9 cellular contexts compared by ENCODE assay signal in the genomic region with DNA sequence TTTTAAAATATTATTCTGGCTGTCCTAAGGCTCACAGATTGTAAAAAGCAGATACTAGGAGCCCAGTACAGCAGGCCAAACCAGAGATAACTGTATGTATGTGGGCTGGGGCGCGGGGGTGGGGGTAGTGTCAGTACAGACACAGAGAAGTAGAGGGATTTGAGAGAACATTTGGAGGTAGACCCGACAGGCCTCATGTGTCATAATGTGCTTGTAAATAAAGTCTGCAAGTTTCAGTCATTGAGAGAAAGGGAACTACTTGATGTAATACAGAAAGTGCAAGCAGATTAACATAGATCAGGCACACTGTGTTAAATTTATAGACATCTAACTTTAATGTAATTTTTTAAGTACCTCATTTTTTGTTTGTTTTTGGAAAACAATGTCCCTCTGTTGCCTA. TPM values are rescaled to one million over a fixed set of nuclear protein-coding genes. Genes with fewer than 3 reads are reported as not detected.
DNase-seq lines count a peak whose midpoint lies in the region; ATAC-seq, FAIRE-seq and TF ChIP-seq lines count a peak whose summit lies in the region.
"Had no signal": no experiment of that assay in that cellular context is flagged by ENCODE, and none has a peak within 500 bp of the region (broad histone marks: within the 10 kb centered on the region; RNA-seq: fewer than 3 reads in every experiment).

No MANE protein-coding gene starts in this region.

- DNase-seq in left ventricle myocardium superior (no peak), right atrium auricular region (ENCODE audit: low spot score) (no peak), thyroid gland (no peak), hypothalamus (lab: John Stamatoyannopoulos, UW) (no peak), COR-L47 (lab: John Stamatoyannopoulos, UW) (no peak), small intestine (no peak)
- no peak for DNase-seq in activated T-helper 2 cell treated with anti-CD3 and anti-CD28 coated beads, Interferon-gamma antibody, Interleukin-2, Interleukin-4, amounts not matched to agents 10 μg/mL and 5 μg/mL and 100 μg/mL, durations not matched to agents 14 hours and 24 hours and 36 hours (ENCODE audit: low spot score)

- H3K4me1 ChIP-seq in right atrium auricular region (no peaks in the 10 kb centered on the region), thyroid gland (peaks cover 15 to 40% of the 10 kb centered on the region in 2 donors), small intestine (ENCODE audit: control insufficient read depth in 2 of 2, insufficient read depth in 1 of 2, low read depth in 1 of 2, low read length in 1 of 2) (no peaks in the 10 kb centered on the region)

- no peaks in the 10 kb centered on the region for H3K27me3 Mint-ChIP-seq in activated T-helper 2 cell treated with anti-CD3 and anti-CD28 coated beads, Interferon-gamma antibody, Interleukin-2, Interleukin-4, amounts not matched to agents 10 μg/mL and 5 μg/mL and 100 μg/mL, durations not matched to agents 14 hours and 24 hours and 36 hours (ENCODE audit: low read depth)

- no peaks in the 10 kb centered on the region for H3K36me3 Mint-ChIP-seq in activated T-helper 2 cell treated with anti-CD3 and anti-CD28 coated beads, Interferon-gamma antibody, Interleukin-2, Interleukin-4, amounts not matched to agents 10 μg/mL and 5 μg/mL and 100 μg/mL, durations not matched to agents 14 hours and 24 hours and 36 hours (ENCODE audit: low read depth)

- no peaks in the 10 kb centered on the region for H3K27me3 ChIP-seq in right atrium auricular region
- no peaks in the 10 kb centered on the region for H3K27me3 ChIP-seq in thyroid gland
- no peaks in the 10 kb centered on the region for H3K27me3 ChIP-seq in small intestine (ENCODE audit: control insufficient read depth in 2 of 2, insufficient read depth in 2 of 2, low read length in 2 of 2)
- H3K27me3 ChIP-seq: BLaER1 treated with 17β-estradiol and CSF1 and Interleukin-3, amounts not matched to agents 10 nM and 100 nM had no signal

- peak; percentile 32 for ATAC-seq in left ventricle myocardium superior
- peak; percentile 72 for ATAC-seq in HG03175 (IDR thresholded peaks at IDR 0.05; ENCODE audit: unreplicated experiment)

- no peaks in the 10 kb centered on the region for H3K9me3 ChIP-seq in right atrium auricular region
- no peaks in the 10 kb centered on the region for H3K9me3 ChIP-seq in thyroid gland
- H3K9me3 ChIP-seq in small intestine (ENCODE audit: control insufficient read depth, low read depth), result no peaks in the 10 kb centered on the region
- H3K9me3 ChIP-seq: BLaER1 treated with 17β-estradiol and CSF1 and Interleukin-3, amounts not matched to agents 10 nM and 100 nM had no signal

- H3K36me3 ChIP-seq in right atrium auricular region, result no peaks in the 10 kb centered on the region
- H3K36me3 ChIP-seq in thyroid gland, result no peaks in the 10 kb centered on the region
- H3K36me3 ChIP-seq in small intestine (ENCODE audit: control insufficient read depth in 2 of 2, insufficient read depth in 2 of 2, low read length in 2 of 2), result no peaks in the 10 kb centered on the region
- H3K36me3 ChIP-seq: BLaER1 treated with 17β-estradiol and CSF1 and Interleukin-3, amounts not matched to agents 10 nM and 100 nM had no signal

- no peak for TF ChIP-seq CTCF in right atrium auricular region (IDR thresholded peaks at IDR 0.05)
- no peak for TF ChIP-seq CTCF in thyroid gland (IDR thresholded peaks at IDR 0.05)

- no peak overlapping the region for H3K4me3 Mint-ChIP-seq in activated T-helper 2 cell treated with anti-CD3 and anti-CD28 coated beads, Interferon-gamma antibody, Interleukin-2, Interleukin-4, amounts not matched to agents 10 μg/mL and 5 μg/mL and 100 μg/mL, durations not matched to agents 14 hours and 24 hours and 36 hours (ENCODE audit: low read depth)

- H3K4me3 ChIP-seq in right atrium auricular region (no peak overlapping the region), thyroid gland (replicated peaks in 1 of 3) (no peak overlapping the region), small intestine (ENCODE audit: low read depth in 1 of 2, low read length in 2 of 2) (no peak overlapping the region)
- H3K4me3 ChIP-seq: BLaER1 treated with 17β-estradiol and CSF1 and Interleukin-3, amounts not matched to agents 10 nM and 100 nM had no signal

- H3K27ac Mint-ChIP-seq in activated T-helper 2 cell treated with anti-CD3 and anti-CD28 coated beads, Interferon-gamma antibody, Interleukin-2, Interleukin-4, amounts not matched to agents 10 μg/mL and 5 μg/mL and 100 μg/mL, durations not matched to agents 14 hours and 24 hours and 36 hours, result peak overlapping the region; percentile 95

- H3K27ac ChIP-seq in right atrium auricular region, result no peak overlapping the region
- peak overlapping the region; percentile 68 to 98 (median 93) for H3K27ac ChIP-seq in thyroid gland
- H3K27ac ChIP-seq in small intestine (ENCODE audit: low read depth in 1 of 2, low read length in 1 of 2), result peak overlapping the region in 1 of 2 donors; percentile 74

- H3K4me1 Mint-ChIP-seq in activated T-helper 2 cell treated with anti-CD3 and anti-CD28 coated beads, Interferon-gamma antibody, Interleukin-2, Interleukin-4, amounts not matched to agents 10 μg/mL and 5 μg/mL and 100 μg/mL, durations not matched to agents 14 hours and 24 hours and 36 hours (ENCODE audit: low read depth), result peaks cover 45% of the 10 kb centered on the region

- 74 to 89% methylated on average over 3 of the region's 3 CpGs for WGBS in thyroid gland, 2 donors
- 59 to 70% (median 66%) methylated on average over 3 of the region's 3 CpGs for WGBS in small intestine, 3 donors

- FAIRE-seq in small intestine (lab: Jason Lieb, UNC), result no peak

- intact Hi-C loops in left ventricle myocardium superior (cut with micrococcal nuclease), result no loop called here
- intact Hi-C loops in activated T-helper 2 cell treated with anti-CD3 and anti-CD28 coated beads, Interferon-gamma antibody, Interleukin-2, Interleukin-4, amounts not matched to agents 10 μg/mL and 5 μg/mL and 100 μg/mL, durations not matched to agents 14 hours and 24 hours and 36 hours (cut with micrococcal nuclease), result loop anchor here (1.0 to 10.0 kb wide), 10 partner anchors 7 to 985 kb away; partner anchors contain the start of genes MBD2 and POLI
- intact Hi-C loops in thyroid gland (cut with DNase I), result no loop called here

- TF ChIP-seq POLR2A in thyroid gland (IDR thresholded peaks at IDR 0.05), result no peak

- no peaks in the 10 kb centered on the region for H3K9me3 Mint-ChIP-seq in activated T-helper 2 cell treated with anti-CD3 and anti-CD28 coated beads, Interferon-gamma antibody, Interleukin-2, Interleukin-4, amounts not matched to agents 10 μg/mL and 5 μg/mL and 100 μg/mL, durations not matched to agents 14 hours and 24 hours and 36 hours

RNA-seq across cellular contexts. Expression of gene POLI, which starts 7.4 kb away (rescaled TPM):
- total RNA-seq in left ventricle myocardium superior (20.5 TPM), right atrium auricular region (10 to 100 TPM; 11.1 to 12.1 TPM), thyroid gland (100 to 1,000 TPM in 3 of 4 donors, 10 to 100 TPM in 1; 93.4 to 152 (median 118) TPM)
- 11.8 and 14.1 TPM in 2 replicates for total RNA-seq in activated T-helper 2 cell treated with anti-CD3 and anti-CD28 coated beads, Interferon-gamma antibody, Interleukin-2, Interleukin-4, amounts not matched to agents 10 μg/mL and 5 μg/mL and 100 μg/mL, durations not matched to agents 14 hours and 24 hours and 36 hours
- polyA plus RNA-seq in small intestine, result 1 to 10 TPM; 4.3 to 7.8 (median 6.1) TPM

RNA-seq across cellular contexts. Expression of gene MBD2, which starts 37.4 kb away (rescaled TPM):
- 46.3 TPM for total RNA-seq in left ventricle myocardium superior
- total RNA-seq in right atrium auricular region, result 10 to 100 TPM; 24.3 to 32.0 TPM
- 165 and 196 TPM in 2 replicates for total RNA-seq in activated T-helper 2 cell treated with anti-CD3 and anti-CD28 coated beads, Interferon-gamma antibody, Interleukin-2, Interleukin-4, amounts not matched to agents 10 μg/mL and 5 μg/mL and 100 μg/mL, durations not matched to agents 14 hours and 24 hours and 36 hours
- total RNA-seq in thyroid gland, result 10 to 100 TPM; 81.4 to 96.3 (median 88.8) TPM
- polyA plus RNA-seq in small intestine, result 10 to 100 TPM; 24.0 to 37.6 (median 36.2) TPM

Comparison
In these comparisons a context has a peak if more than half of its experiments do, and no peak if none do; other contexts are left out.
1. H3K27ac ChIP-seq: peak in thyroid gland (3 of 3); none in right atrium auricular region (0 of 2).